ENCODE assay signal across 8 cellular contexts in genomic region chr12:56007148-56007891, GRCh38. TPM values are rescaled to one million over a fixed set of nuclear protein-coding genes. Genes with fewer than 3 reads are reported as not detected.
A peak's percentile ranks its signal among the peaks of the same experiment; 100 is the strongest.
DNase-seq lines count a peak whose midpoint lies in the region; ATAC-seq, FAIRE-seq and TF ChIP-seq lines count a peak whose summit lies in the region.

No MANE protein-coding gene starts in this region.

- ATAC-seq in HG02970 (IDR thresholded peaks at IDR 0.05; ENCODE audit: low FRiP score, unreplicated experiment) (peak; percentile 47), HG03571 (IDR thresholded peaks at IDR 0.05; ENCODE audit: unreplicated experiment) (no peak)

- FAIRE-seq in GM12891 (lab: Jason Lieb, UNC), result no peak

- TF ChIP-seq CTCF in VCaP (conservative IDR thresholded peaks at IDR 0.05) (no peak), breast epithelium (IDR thresholded peaks at IDR 0.05) (no peak)

- intact Hi-C loops in breast epithelium (cut with DNase I; ENCODE audit: low total_unique reads), result no loop called here

- H3K4me1 ChIP-seq in breast epithelium (no peaks in the 10 kb centered on the region), iPS-20b (ENCODE audit: insufficient read depth, low read length) (peaks cover 6% of the 10 kb centered on the region; the same call in 1 of the 2 replicates), skeletal muscle satellite cell (ENCODE audit: control insufficient read depth, insufficient read depth, low read length) (peaks cover 5% of the 10 kb centered on the region)

- H3K4me3 ChIP-seq in breast epithelium, result peak overlapping the region; percentile 93 to 98 (median 98)
- peak overlapping the region; percentile 94 for H3K4me3 ChIP-seq in iPS-20b (ENCODE audit: low read length)
- peak overlapping the region; percentile 82 for H3K4me3 ChIP-seq in skeletal muscle satellite cell (ENCODE audit: low read length)

- DNase-seq in GM12891 (ENCODE audit: insufficient read length, low spot score) (peak; percentile 93), NCI-H2171 (lab: John Stamatoyannopoulos, UW) (peak; percentile 91), breast epithelium (ENCODE audit: low spot score in 2 of 2) (peak; percentile 77 to 83)

- TF ChIP-seq POLR2A in GM12891 (IDR thresholded peaks at IDR 0.05; ENCODE audit: low read depth, low read length) (0 out of 2 replicates have a peak, but pooled peaks have one; percentile 25), breast epithelium (IDR thresholded peaks at IDR 0.05) (no peak)

- H3K9me3 ChIP-seq in breast epithelium, result no peaks in the 10 kb centered on the region
- H3K9me3 ChIP-seq in iPS-20b (ENCODE audit: insufficient read depth, low read depth, low read length), result no peaks in the 10 kb centered on the region
- no peaks in the 10 kb centered on the region for H3K9me3 ChIP-seq in skeletal muscle satellite cell (replicated peaks; ENCODE audit: low read length)

- no peaks in the 10 kb centered on the region for H3K36me3 ChIP-seq in breast epithelium
- H3K36me3 ChIP-seq in iPS-20b (ENCODE audit: insufficient read depth, low read depth, low read length), result peaks cover 27% of the 10 kb centered on the region
- no peaks in the 10 kb centered on the region for H3K36me3 ChIP-seq in skeletal muscle satellite cell (ENCODE audit: insufficient read depth, low read length)

- H3K9ac ChIP-seq in iPS-20b (ENCODE audit: low read depth, low read length), result peak overlapping the region; percentile 98; the same call in 1 of the 2 replicates
- peak overlapping the region; percentile 83 for H3K9ac ChIP-seq in skeletal muscle satellite cell (ENCODE audit: low read depth, low read length)

- H3K27me3 ChIP-seq in breast epithelium (no peaks in the 10 kb centered on the region), iPS-20b (ENCODE audit: insufficient read depth, low read length) (no peaks in the 10 kb centered on the region), skeletal muscle satellite cell (ENCODE audit: control insufficient read depth, insufficient read depth, low read length) (no peaks in the 10 kb centered on the region)

- H3K27ac ChIP-seq in VCaP, result peak overlapping the region; percentile 87
- peak overlapping the region; percentile 98 for H3K27ac ChIP-seq in breast epithelium
- peak overlapping the region; percentile 83 for H3K27ac ChIP-seq in iPS-20b (ENCODE audit: low read length)

- peak overlapping the region; percentile 99 for H3K4me2 ChIP-seq in skeletal muscle satellite cell (ENCODE audit: low read length)

TF ChIP-seq in GM12891, 5 proteins besides CTCF, POLR2A, EP300 and RAD21:
- TF ChIP-seq PAX5 (IDR thresholded peaks at IDR 0.05; ENCODE audit: insufficient read depth, low read length, severe bottlenecking) (no peak), POU2F2 (IDR thresholded peaks at IDR 0.05; ENCODE audit: low read depth, low read length) (peak; percentile 75; the same call in 1 of the 2 replicates), SPI1 (IDR thresholded peaks at IDR 0.05; ENCODE audit: low read depth, low read length) (no peak), TAF1 (IDR thresholded peaks at IDR 0.05; ENCODE audit: low read depth, low read length) (no peak; the same call in 1 of the 2 replicates), POLR2AphosphoS5 (IDR thresholded peaks at IDR 0.05; ENCODE audit: low read depth, low read length) (no peak)

RNA-seq across cellular contexts. Expression of gene SUOX, which starts 10.2 kb away (rescaled TPM):
- polyA plus RNA-seq in GM12891 (2012; ENCODE audit: low read depth, missing spikeins), result 10.0 TPM
- total RNA-seq in breast epithelium, result 10 to 100 TPM; 24.6 to 30.2 (median 29.9) TPM
- 8.5 and 12.9 TPM in 2 replicates for total RNA-seq in skeletal muscle satellite cell (2012; rRNA removed)

RNA-seq across cellular contexts. Expression of gene IKZF4, which starts 13.5 kb away (rescaled TPM):
- polyA plus RNA-seq in GM12891 (2012; ENCODE audit: low read depth, missing spikeins), result 2.1 TPM
- total RNA-seq in breast epithelium, result 1 to 10 TPM; 2.9 to 4.6 (median 4.2) TPM
- 0.87 and 1.0 TPM in 2 replicates for total RNA-seq in skeletal muscle satellite cell (2012; rRNA removed)

RNA-seq across cellular contexts. Expression of gene RAB5B, which starts 33.4 kb away (rescaled TPM):
- polyA plus RNA-seq in GM12891 (2012; ENCODE audit: low read depth, missing spikeins), result 56.2 TPM
- 10 to 100 TPM; 74.9 to 98.8 (median 75.7) TPM for total RNA-seq in breast epithelium
- total RNA-seq in skeletal muscle satellite cell (2012; rRNA removed), result 44.6 and 45.9 TPM in 2 replicates

RNA-seq across cellular contexts. Expression of gene RPS26, which starts 34.4 kb away (rescaled TPM):
- 1,337 TPM for polyA plus RNA-seq in GM12891 (2012; ENCODE audit: low read depth, missing spikeins)
- total RNA-seq in breast epithelium, result 1,000 to 10,000 TPM in 1 of 3 donors, 100 to 1,000 TPM in 2; 557 to 1,840 (median 572) TPM
- 866 and 1,036 TPM in 2 replicates for total RNA-seq in skeletal muscle satellite cell (2012; rRNA removed)

RNA-seq across cellular contexts. Expression of gene CDK2, which starts 40.7 kb away (rescaled TPM):
- 75.6 TPM for polyA plus RNA-seq in GM12891 (2012; ENCODE audit: low read depth, missing spikeins)
- total RNA-seq in breast epithelium, result 10 to 100 TPM in 2 of 3 donors, 1 to 10 TPM in 1; 8.2 to 27.2 (median 27.1) TPM
- 15.2 and 24.0 TPM in 2 replicates for total RNA-seq in skeletal muscle satellite cell (2012; rRNA removed)
